Comparison of ENCODE assay signal across 1 cellular context in genomic region chr16:20741555-20742285, GRCh38.
TF ChIP-seq lines count a peak whose summit lies in the region.

TSS of gene THUMPD1 (minus strand) at chr16:20741818. CDS start at chr16:20741739, 79 bp downstream.

TF ChIP-seq in K562, 482 proteins besides CTCF, POLR2A, EP300 and RAD21 (continued from another document and continues in another):
- TF ChIP-seq MGA (IDR thresholded peaks at IDR 0.05) (peak; percentile 86), EGR1 (conservative IDR thresholded peaks at IDR 0.05) (no peak), MYNN (IDR thresholded peaks at IDR 0.05) (peak; percentile 76), MYNN (CRISPR knock-in tag; IDR thresholded peaks at IDR 0.05) (no peak), CREB3 (tag; conservative IDR thresholded peaks at IDR 0.05; ENCODE audit: low read depth) (no peak), ZNF780A (CRISPR knock-in tag; IDR thresholded peaks at IDR 0.05) (no peak), POLR3G (IDR thresholded peaks at IDR 0.05; ENCODE audit: extremely low read depth, insufficient read length, insufficient replicate concordance) (no peak), FOXP1 (CRISPR knock-in tag; IDR thresholded peaks at IDR 0.05) (no peak; the same call in 1 of the 2 replicates), SAFB (IDR thresholded peaks at IDR 0.05; ENCODE audit: borderline replicate concordance, low read depth, low read length) (no peak), NFE2L1 (tag; IDR thresholded peaks at IDR 0.05; ENCODE audit: borderline replicate concordance, low read depth) (no peak), HDAC6 (IDR thresholded peaks at IDR 0.05; ENCODE audit: low read depth, low read length) (no peak), ADNP (tag; IDR thresholded peaks at IDR 0.05) (no peak), RBM34 (IDR thresholded peaks at IDR 0.05; ENCODE audit: borderline replicate concordance, insufficient read depth, low read length) (no peak), SPI1 (IDR thresholded peaks at IDR 0.05; ENCODE audit: borderline replicate concordance, low read depth, low read length) (no peak), TCF7 (IDR thresholded peaks at IDR 0.05; ENCODE audit: borderline replicate concordance) (peak; percentile 71; the same call in 1 of the 2 replicates), RHOXF2B (CRISPR knock-in tag; conservative IDR thresholded peaks at IDR 0.05) (no peak), NFIC (IDR thresholded peaks at IDR 0.05) (peak; percentile 69), TFE3 (CRISPR knock-in tag; IDR thresholded peaks at IDR 0.05) (no peak), ZFP91 (CRISPR knock-in tag; IDR thresholded peaks at IDR 0.05) (no peak), KDM4B (IDR thresholded peaks at IDR 0.05; ENCODE audit: borderline replicate concordance in 2 of 2, low read depth in 1 of 2) (peak in 1 of 2 experiments; percentile 73; a peak in 1 of 4 replicates), ZNF197 (CRISPR knock-in tag; IDR thresholded peaks at IDR 0.05; ENCODE audit: low read depth) (no peak), STAG1 (CRISPR knock-in tag; IDR thresholded peaks at IDR 0.05; ENCODE audit: borderline replicate concordance) (no peak), EZH2 (IDR thresholded peaks at IDR 0.05; ENCODE audit: borderline replicate concordance, low read depth, low read length) (no peak), RBM14 (IDR thresholded peaks at IDR 0.05; ENCODE audit: borderline replicate concordance, insufficient read depth, low read depth, low read length) (no peak), ZEB2 (IDR thresholded peaks at IDR 0.05) (no peak), GABPA (tag; conservative IDR thresholded peaks at IDR 0.05; ENCODE audit: low read depth) (0 out of 2 replicates have a peak, but pooled peaks have one; percentile 13), ZKSCAN1 (IDR thresholded peaks at IDR 0.05; ENCODE audit: low read depth, low read length) (peak; percentile 40; the same call in 1 of the 2 replicates), TEAD1 (CRISPR knock-in tag; IDR thresholded peaks at IDR 0.05) (peak; percentile 25 to 81; a peak in 1 of 4 replicates), ZNF175 (CRISPR knock-in tag; IDR thresholded peaks at IDR 0.05; ENCODE audit: low read depth) (no peak), MTF1 (CRISPR knock-in tag; IDR thresholded peaks at IDR 0.05; ENCODE audit: borderline replicate concordance) (no peak), JUN (IDR thresholded peaks at IDR 0.05; ENCODE audit: borderline replicate concordance, low read depth, low read length) (peak; percentile 65; the same call in 1 of the 2 replicates), JUN (CRISPR knock-in tag; IDR thresholded peaks at IDR 0.05; ENCODE audit: borderline replicate concordance) (no peak), TAF9B (IDR thresholded peaks at IDR 0.05; ENCODE audit: partially characterized antibody) (peak; percentile 55), KDM2B (CRISPR knock-in tag; IDR thresholded peaks at IDR 0.05) (no peak; the same call in 1 of the 2 replicates)
- TF ChIP-seq, protein P1, sequence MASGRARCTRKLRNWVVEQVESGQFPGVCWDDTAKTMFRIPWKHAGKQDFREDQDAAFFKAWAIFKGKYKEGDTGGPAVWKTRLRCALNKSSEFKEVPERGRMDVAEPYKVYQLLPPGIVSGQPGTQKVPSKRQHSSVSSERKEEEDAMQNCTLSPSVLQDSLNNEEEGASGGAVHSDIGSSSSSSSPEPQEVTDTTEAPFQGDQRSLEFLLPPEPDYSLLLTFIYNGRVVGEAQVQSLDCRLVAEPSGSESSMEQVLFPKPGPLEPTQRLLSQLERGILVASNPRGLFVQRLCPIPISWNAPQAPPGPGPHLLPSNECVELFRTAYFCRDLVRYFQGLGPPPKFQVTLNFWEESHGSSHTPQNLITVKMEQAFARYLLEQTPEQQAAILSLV (tag; IDR thresholded peaks at IDR 0.05) = no peak
- TF ChIP-seq, protein P2, sequence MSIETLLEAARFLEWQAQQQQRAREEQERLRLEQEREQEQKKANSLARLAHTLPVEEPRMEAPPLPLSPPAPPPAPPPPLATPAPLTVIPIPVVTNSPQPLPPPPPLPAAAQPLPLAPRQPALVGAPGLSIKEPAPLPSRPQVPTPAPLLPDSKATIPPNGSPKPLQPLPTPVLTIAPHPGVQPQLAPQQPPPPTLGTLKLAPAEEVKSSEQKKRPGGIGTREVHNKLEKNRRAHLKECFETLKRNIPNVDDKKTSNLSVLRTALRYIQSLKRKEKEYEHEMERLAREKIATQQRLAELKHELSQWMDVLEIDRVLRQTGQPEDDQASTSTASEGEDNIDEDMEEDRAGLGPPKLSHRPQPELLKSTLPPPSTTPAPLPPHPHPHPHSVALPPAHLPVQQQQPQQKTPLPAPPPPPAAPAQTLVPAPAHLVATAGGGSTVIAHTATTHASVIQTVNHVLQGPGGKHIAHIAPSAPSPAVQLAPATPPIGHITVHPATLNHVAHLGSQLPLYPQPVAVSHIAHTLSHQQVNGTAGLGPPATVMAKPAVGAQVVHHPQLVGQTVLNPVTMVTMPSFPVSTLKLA (conservative IDR thresholded peaks at IDR 0.05) = peak; percentile 39 to 85
- TF ChIP-seq, protein P3, sequence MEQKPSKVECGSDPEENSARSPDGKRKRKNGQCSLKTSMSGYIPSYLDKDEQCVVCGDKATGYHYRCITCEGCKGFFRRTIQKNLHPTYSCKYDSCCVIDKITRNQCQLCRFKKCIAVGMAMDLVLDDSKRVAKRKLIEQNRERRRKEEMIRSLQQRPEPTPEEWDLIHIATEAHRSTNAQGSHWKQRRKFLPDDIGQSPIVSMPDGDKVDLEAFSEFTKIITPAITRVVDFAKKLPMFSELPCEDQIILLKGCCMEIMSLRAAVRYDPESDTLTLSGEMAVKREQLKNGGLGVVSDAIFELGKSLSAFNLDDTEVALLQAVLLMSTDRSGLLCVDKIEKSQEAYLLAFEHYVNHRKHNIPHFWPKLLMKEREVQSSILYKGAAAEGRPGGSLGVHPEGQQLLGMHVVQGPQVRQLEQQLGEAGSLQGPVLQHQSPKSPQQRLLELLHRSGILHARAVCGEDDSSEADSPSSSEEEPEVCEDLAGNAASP (IDR thresholded peaks at IDR 0.05) = no peak
- TF ChIP-seq, protein P4, sequence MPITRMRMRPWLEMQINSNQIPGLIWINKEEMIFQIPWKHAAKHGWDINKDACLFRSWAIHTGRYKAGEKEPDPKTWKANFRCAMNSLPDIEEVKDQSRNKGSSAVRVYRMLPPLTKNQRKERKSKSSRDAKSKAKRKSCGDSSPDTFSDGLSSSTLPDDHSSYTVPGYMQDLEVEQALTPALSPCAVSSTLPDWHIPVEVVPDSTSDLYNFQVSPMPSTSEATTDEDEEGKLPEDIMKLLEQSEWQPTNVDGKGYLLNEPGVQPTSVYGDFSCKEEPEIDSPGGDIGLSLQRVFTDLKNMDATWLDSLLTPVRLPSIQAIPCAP (CRISPR knock-in tag; IDR thresholded peaks at IDR 0.05; ENCODE audit: borderline replicate concordance) = no peak
